In the genomic region with DNA sequence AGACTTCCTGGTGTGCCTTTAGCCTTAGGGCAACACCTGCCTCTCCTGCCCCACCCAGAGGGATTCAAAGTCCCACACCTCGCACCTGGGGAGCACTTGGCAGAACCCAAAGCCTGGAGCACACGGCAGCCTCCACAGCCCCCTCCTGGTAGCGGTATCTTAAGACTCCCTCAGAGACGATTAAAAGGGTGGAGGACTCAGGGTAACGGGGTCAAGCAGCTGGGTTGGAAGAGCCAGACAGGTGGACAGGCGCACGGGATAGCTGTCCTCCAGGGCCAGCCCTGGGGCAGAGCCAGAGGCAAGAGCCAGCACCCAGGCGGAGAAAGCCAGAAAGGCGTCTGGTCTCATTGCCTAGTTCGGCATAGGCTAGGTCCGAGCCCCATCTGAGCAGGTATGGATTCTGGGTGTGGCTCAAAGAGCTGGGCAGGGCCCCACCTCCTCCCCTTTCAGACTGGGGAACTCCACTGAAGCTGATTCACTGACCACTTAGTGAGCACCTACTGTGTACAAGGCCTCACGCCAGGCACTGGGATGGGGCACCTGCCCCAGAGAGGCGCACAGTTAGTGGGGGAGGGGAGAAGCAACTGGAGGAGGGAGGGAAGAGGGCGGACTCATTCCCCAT, we compare ENCODE assay signal across 20 cellular contexts. TPM values are rescaled to one million over a fixed set of nuclear protein-coding genes. Genes with fewer than 3 reads are reported as not detected.
DNase-seq lines count a peak whose midpoint lies in the region; TF ChIP-seq lines count a peak whose summit lies in the region.
"Had no signal": no experiment of that assay in that cellular context is flagged by ENCODE, and none has a peak within 500 bp of the region (broad histone marks: within the 10 kb centered on the region; RNA-seq: fewer than 3 reads in every experiment).

No MANE protein-coding gene starts in this region.

- H3K9me3 Mint-ChIP-seq in nephron progenitor cell, result no peaks in the 10 kb centered on the region
- H3K9me3 Mint-ChIP-seq: activated CD4-positive, alpha-beta memory T cell treated with anti-CD3 and anti-CD28 coated beads, Interleukin-2, amount 10 ng/mL, durations not matched to agents 7 days and 5 days; brain; CD4-positive, alpha-beta memory T cell had no signal

- TF ChIP-seq POLR2A in spleen (IDR thresholded peaks at IDR 0.05), result no peak

- peaks cover 0 to 7% of the 10 kb centered on the region in 2 donors for H3K36me3 ChIP-seq in duodenal mucosa (ENCODE audit: control insufficient read depth in 1 of 2, insufficient read depth in 2 of 2, low read length in 2 of 2)
- H3K36me3 ChIP-seq in spleen, result peaks cover 0 to 34% (median 12%) of the 10 kb centered on the region in 6 donors
- no peaks in the 10 kb centered on the region for H3K36me3 ChIP-seq in Karpas-422 (ENCODE audit: insufficient read depth, low read length)
- H3K36me3 ChIP-seq: vagina had no signal

- no peak overlapping the region for H3K27ac Mint-ChIP-seq in nephron progenitor cell

- H3K4me3 ChIP-seq in duodenal mucosa (ENCODE audit: low read depth in 1 of 2, low read length in 2 of 2) (peak overlapping the region; percentile 48 to 51), spleen (no peak overlapping the region), Karpas-422 (ENCODE audit: low read length) (no peak overlapping the region)
- H3K4me3 ChIP-seq: A549, vagina had no signal

- H3K4me3 Mint-ChIP-seq in nephron progenitor cell, result no peak overlapping the region
- H3K4me3 Mint-ChIP-seq: activated CD4-positive, alpha-beta memory T cell treated with anti-CD3 and anti-CD28 coated beads, Interleukin-2, amount 10 ng/mL, durations not matched to agents 7 days and 5 days; brain; CD4-positive, alpha-beta memory T cell had no signal

- H3K4me1 ChIP-seq in duodenal mucosa (ENCODE audit: control insufficient read depth in 1 of 2, insufficient read depth in 2 of 2, low read length in 2 of 2) (peaks cover 34 to 47% of the 10 kb centered on the region in 2 donors), spleen (peaks cover 8 to 67% (median 43%) of the 10 kb centered on the region in 6 donors), Karpas-422 (ENCODE audit: low read length) (peaks cover 17% of the 10 kb centered on the region)
- H3K4me1 ChIP-seq: A549, vagina had no signal

- H3K27me3 Mint-ChIP-seq in nephron progenitor cell (ENCODE audit: low read depth, poor library complexity), result peaks cover 9% of the 10 kb centered on the region
- H3K27me3 Mint-ChIP-seq: activated CD4-positive, alpha-beta memory T cell treated with anti-CD3 and anti-CD28 coated beads, Interleukin-2, amount 10 ng/mL, durations not matched to agents 7 days and 5 days; CD4-positive, alpha-beta memory T cell had no signal

- no peaks in the 10 kb centered on the region; the same call in 1 of the 2 replicates for H4K20me1 ChIP-seq in Karpas-422 (ENCODE audit: insufficient read depth, low read depth, low read length)

- WGBS in spleen, 5 donors, result 83 to 92% (median 89%) methylated on average over 13 to 14 of the region's 14 CpGs

- H3K9ac ChIP-seq in duodenal mucosa (ENCODE audit: low read depth in 1 of 2, low read length in 2 of 2) (peak overlapping the region; percentile 24 to 45), Karpas-422 (ENCODE audit: low read length) (no peak overlapping the region)

- H3K27me3 ChIP-seq in duodenal mucosa (ENCODE audit: control insufficient read depth in 1 of 2, insufficient read depth in 2 of 2, low read length in 2 of 2) (no peaks in the 10 kb centered on the region), spleen (replicated peaks in 1 of 7) (no peaks in the 10 kb centered on the region), Karpas-422 (ENCODE audit: low read length) (no peaks in the 10 kb centered on the region)
- H3K27me3 ChIP-seq: neutrophil, vagina had no signal

- intact Hi-C loops in spleen (cut with DNase I; ENCODE audit: low total_unique reads), result loop anchor here (10.0 kb wide), 1 partner anchor 55 kb away; the partner anchor contains the start of gene COTL1

- no peaks in the 10 kb centered on the region for H3K9me3 ChIP-seq in duodenal mucosa (ENCODE audit: control insufficient read depth in 1 of 2, low read length in 2 of 2)
- no peaks in the 10 kb centered on the region for H3K9me3 ChIP-seq in spleen
- no peaks in the 10 kb centered on the region for H3K9me3 ChIP-seq in Karpas-422 (ENCODE audit: low read length)
- H3K9me3 ChIP-seq: A549, neutrophil, vagina had no signal

- H2AFZ ChIP-seq in Karpas-422 (ENCODE audit: low read length), result no peak overlapping the region

- H3K4me1 Mint-ChIP-seq in nephron progenitor cell, result peaks cover 30% of the 10 kb centered on the region

- no peaks in the 10 kb centered on the region for H3K9me2 ChIP-seq in Karpas-422 (replicated peaks; ENCODE audit: insufficient read depth, low read length)

- DNase-seq in NCI-H510A treated with DMSO at 0.1 percent for 48 hours (lab: John Stamatoyannopoulos, UW) (peak; percentile 92), NCI-H510A (lab: John Stamatoyannopoulos, UW) (no peak), NCI-H2081 treated with DMSO at 0.1 percent for 48 hours (lab: John Stamatoyannopoulos, UW) (peak; percentile 17), spleen (peak; percentile 56), nephron progenitor cell (no peak), NCI-H1092 treated with DMSO at 0.1 percent for 48 hours (lab: John Stamatoyannopoulos, UW) (no peak), Karpas-422 (no peak)
- DNase-seq: activated CD4-positive, alpha-beta memory T cell treated with anti-CD3 and anti-CD28 coated beads, Interleukin-2, amount 10 ng/mL, durations not matched to agents 7 days and 5 days; activated gamma-delta T cell treated with Interleukin-2 at 50 U/mL for 16 hours; CD4-positive, alpha-beta memory T cell; effector CD4-positive, alpha-beta T cell; right cardiac atrium; SHP77; stimulated activated CD8-positive, alpha-beta memory T cell treated with anti-CD3 and anti-CD28 coated beads, Interleukin-4, amount 100 ng/mL, for 48 hours; T-helper 9 cell had no signal

- H3K27ac ChIP-seq in duodenal mucosa (ENCODE audit: low read depth, low read length) (peak overlapping the region; percentile 65), spleen (peak overlapping the region in 7 of 8 donors; percentile 5 to 72 (median 38)), Karpas-422 (ENCODE audit: low read length) (no peak overlapping the region)
- H3K27ac ChIP-seq: A549, vagina had no signal

- no peaks in the 10 kb centered on the region for H3K79me2 ChIP-seq in Karpas-422 (ENCODE audit: low read length)

- TF ChIP-seq CTCF in spleen (IDR thresholded peaks at IDR 0.05 in 8 of 11, conservative IDR thresholded peaks at IDR 0.05 in 3 of 11) (no peak), nephron progenitor cell (IDR thresholded peaks at IDR 0.05) (no peak)

- H3K36me3 Mint-ChIP-seq in nephron progenitor cell (ENCODE audit: low read depth), result peaks cover 13% of the 10 kb centered on the region

- H3K4me2 ChIP-seq in Karpas-422 (ENCODE audit: low read depth, low read length, poor library complexity, severe bottlenecking), result no peak overlapping the region
- H3K4me2 ChIP-seq: A549 had no signal

RNA-seq across cellular contexts. Expression of gene MEAK7, which starts 55.0 kb away (rescaled TPM):
- 10 to 100 TPM in 5 of 7 donors, 1 to 10 TPM in 2; 9.4 to 14.9 (median 11.1) TPM for total RNA-seq in spleen
- polyA plus RNA-seq in spleen, result 1 to 10 TPM; 1.5 to 2.7 (median 1.5) TPM
- total RNA-seq in Karpas-422 (2014; rRNA removed; shearing (Covaris generic); ENCODE audit: low replicate concordance), result 8.7 and 10.7 TPM in 2 replicates

RNA-seq across cellular contexts. Expression of gene COTL1, which starts 58.5 kb away (rescaled TPM):
- total RNA-seq in spleen, result 100 to 1,000 TPM; 284 to 655 (median 457) TPM
- 100 to 1,000 TPM; 298 to 449 (median 303) TPM for polyA plus RNA-seq in spleen
- total RNA-seq in Karpas-422 (2014; rRNA removed; shearing (Covaris generic); ENCODE audit: low replicate concordance), result 162 and 215 TPM in 2 replicates

Comparison
In these comparisons a context has a peak if more than half of its experiments do, and no peak if none do; other contexts are left out.
1. DNase-seq: peak in NCI-H510A treated with DMSO at 0.1 percent for 48 hours (single experiment), NCI-H2081 treated with DMSO at 0.1 percent for 48 hours (single experiment) and spleen (single experiment); none in NCI-H510A (single experiment), nephron progenitor cell (single experiment), NCI-H1092 treated with DMSO at 0.1 percent for 48 hours (single experiment) and Karpas-422 (single experiment).
2. H3K4me3 ChIP-seq: peak in duodenal mucosa (2 of 2); none in spleen (0 of 8) and Karpas-422 (single experiment).